In the genomic region with DNA sequence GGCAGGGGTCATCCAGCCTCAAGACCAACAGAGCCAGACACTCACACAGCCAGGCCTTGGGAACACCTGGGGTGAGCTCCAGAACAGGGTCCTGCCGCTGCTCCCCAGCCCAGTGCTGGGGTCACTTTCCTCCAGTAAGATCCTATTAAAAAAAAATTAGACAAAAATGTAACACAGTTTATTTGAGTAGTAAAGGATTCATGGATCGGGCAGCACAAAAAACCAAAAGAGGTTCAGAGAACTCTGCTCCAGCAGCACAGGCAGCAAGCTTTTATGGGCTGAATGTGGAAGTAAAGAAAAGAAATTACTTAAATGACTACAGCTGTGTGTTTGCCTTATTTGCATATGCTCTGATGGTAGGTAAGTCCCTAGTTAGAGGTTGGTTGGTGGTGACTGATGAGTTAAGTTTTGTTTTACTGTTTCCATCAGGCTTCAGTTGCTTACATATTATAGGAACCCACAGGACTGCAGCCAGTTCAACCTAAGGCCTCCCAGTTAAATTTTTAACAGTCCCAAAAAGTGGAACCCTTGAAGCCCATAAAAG, we compare ENCODE assay signal across 27 cellular contexts.
DNase-seq lines count a peak whose midpoint lies in the region; ATAC-seq and TF ChIP-seq lines count a peak whose summit lies in the region.
"Had no signal": no experiment of that assay in that cellular context is flagged by ENCODE, and none has a peak within 500 bp of the region (broad histone marks: within the 10 kb centered on the region; RNA-seq: fewer than 3 reads in every experiment).

No MANE protein-coding gene starts in this region.

- H3K27me3 Mint-ChIP-seq in neural progenitor cell (ENCODE audit: insufficient read depth, low read depth): peaks cover 26% of the 10 kb centered on the region

- H3K27ac ChIP-seq in neural progenitor cell: no peak overlapping the region
- H3K27ac ChIP-seq: C4-2B, PC-9, SJSA1 had no signal

- no peak for DNase-seq in neural progenitor cell (ENCODE audit: low spot score)
- no peak for DNase-seq in DMS 273 (lab: John Stamatoyannopoulos, UW; ENCODE audit: unreplicated experiment)
- no peak for DNase-seq in midbrain (lab: John Stamatoyannopoulos, UW)
- no peak for DNase-seq in H4 (ENCODE audit: low spot score)
- DNase-seq: CD8-positive, alpha-beta memory T cell; DMS79 treated with DMSO at 0.1 percent for 48 hours; GF-D8; H7; HFFc6; Kasumi-1; NCI-H1105; NCI-H1436 treated with DMSO at 0.1 percent for 48 hours; NCI-H187 treated with DMSO at 0.1 percent for 48 hours; NCI-H2171 treated with DMSO at 0.1 percent for 48 hours; NCI-H345; NCI-H524; NCI-H82; PC-9; T-helper 2 cell had no signal

- peaks cover 32% of the 10 kb centered on the region for H3K4me1 ChIP-seq in neural progenitor cell
- H3K4me1 ChIP-seq: SJSA1 had no signal

- H2AFZ ChIP-seq in neural progenitor cell (replicated peaks): no peak overlapping the region
- H2AFZ ChIP-seq: PC-9 had no signal

- H3K4me3 Mint-ChIP-seq in neural progenitor cell: peak overlapping the region; percentile 17
- H3K4me3 Mint-ChIP-seq: B cell; CD8-positive, alpha-beta memory T cell; HFFc6 had no signal

- no peaks in the 10 kb centered on the region for H3K27me3 ChIP-seq in neural progenitor cell
- H3K27me3 ChIP-seq: SJSA1 had no signal

- no peak overlapping the region for H3K4me3 ChIP-seq in neural progenitor cell
- H3K4me3 ChIP-seq: K562, PC-9, SJSA1 had no signal

- peaks cover 39% of the 10 kb centered on the region for H3F3A ChIP-seq in neural progenitor cell (ENCODE audit: low read depth)

- H3K36me3 ChIP-seq in neural progenitor cell: no peaks in the 10 kb centered on the region
- H3K36me3 ChIP-seq: SJSA1 had no signal

- peaks cover 44% of the 10 kb centered on the region for H3K4me1 Mint-ChIP-seq in neural progenitor cell
- H3K4me1 Mint-ChIP-seq: B cell; CD8-positive, alpha-beta memory T cell had no signal

- H3K36me3 Mint-ChIP-seq in neural progenitor cell: peaks cover 10% of the 10 kb centered on the region
- H3K36me3 Mint-ChIP-seq: CD8-positive, alpha-beta memory T cell had no signal

- H3K79me2 ChIP-seq in neural progenitor cell (ENCODE audit: low read depth): no peaks in the 10 kb centered on the region

- H4K20me1 ChIP-seq in neural progenitor cell (ENCODE audit: low read depth): no peaks in the 10 kb centered on the region

- no peak overlapping the region for H3K4me2 ChIP-seq in neural progenitor cell
- H3K4me2 ChIP-seq: PC-9 had no signal

- no peak for TF ChIP-seq CTCF in neural progenitor cell (IDR thresholded peaks at IDR 0.05)

- peaks cover 37% of the 10 kb centered on the region for H3K9me3 Mint-ChIP-seq in neural progenitor cell

- peaks cover 10% of the 10 kb centered on the region for H3K9me3 ChIP-seq in neural progenitor cell (ENCODE audit: low read depth)

- H3K27ac Mint-ChIP-seq in neural progenitor cell: peak overlapping the region; percentile 81
- H3K27ac Mint-ChIP-seq: B cell; CD8-positive, alpha-beta memory T cell; HFFc6 had no signal

- ATAC-seq in GM18502 (IDR thresholded peaks at IDR 0.05; ENCODE audit: poor library complexity, unreplicated experiment) (peak; percentile 63), GM19351 (IDR thresholded peaks at IDR 0.05; ENCODE audit: unreplicated experiment) (peak; percentile 53), HG03571 (IDR thresholded peaks at IDR 0.05; ENCODE audit: unreplicated experiment) (peak; percentile 86)
- ATAC-seq: K562, Right ventricle myocardium inferior had no signal

- no peak overlapping the region for H3K9ac ChIP-seq in neural progenitor cell
